9 cellular contexts compared by ENCODE assay signal in genomic region chr6:107704377-107705013, GRCh38.
DNase-seq lines count a peak whose midpoint lies in the region; ATAC-seq, FAIRE-seq and TF ChIP-seq lines count a peak whose summit lies in the region.
"Had no signal": no experiment of that assay in that cellular context is flagged by ENCODE, and none has a peak within 500 bp of the region (broad histone marks: within the 10 kb centered on the region; RNA-seq: fewer than 3 reads in every experiment).

No MANE protein-coding gene starts in this region.

- FAIRE-seq in endothelial cell of umbilical vein (lab: Jason Lieb, UNC): peak; percentile 95

- BruUV-seq in endothelial cell of umbilical vein (replicated peaks; lab: Mats Ljungman, UMichigan): no TSS peak

- H2AFZ ChIP-seq in endothelial cell of umbilical vein (ENCODE audit: low read depth, low read length): no peak overlapping the region

- H3K36me3 ChIP-seq in endothelial cell of umbilical vein (ENCODE audit: control insufficient read depth in 2 of 2, extremely low read depth in 1 of 2, insufficient read depth in 2 of 2, low read length in 2 of 2): no peaks in the 10 kb centered on the region
- peaks cover 4 to 40% (median 6%) of the 10 kb centered on the region in 3 experiments for H3K36me3 ChIP-seq in naive thymus-derived CD4-positive, alpha-beta T cell (ENCODE audit: control insufficient read depth in 2 of 3, insufficient read depth in 3 of 3, low read length in 3 of 3)

- intact Hi-C loops in endothelial cell of umbilical vein (cut with micrococcal nuclease): loop anchor here (1.0 to 10.0 kb wide), 5 partner anchors 29 to 1370 kb away; no protein-coding TSS in a partner anchor
- intact Hi-C loops in naive thymus-derived CD4-positive, alpha-beta T cell (cut with micrococcal nuclease): loop anchor here (1.0 kb wide), 3 partner anchors 12 to 144 kb away; no protein-coding TSS in a partner anchor

- H3K9me1 ChIP-seq in endothelial cell of umbilical vein (replicated peaks; ENCODE audit: control insufficient read depth, extremely low read depth, insufficient read depth, low read length): no peaks in the 10 kb centered on the region

- no peak overlapping the region for H3K27ac ChIP-seq in endothelial cell of umbilical vein (ENCODE audit: insufficient read depth, low read depth, low read length)
- peak overlapping the region; percentile 34 for H3K27ac ChIP-seq in naive thymus-derived CD4-positive, alpha-beta T cell (ENCODE audit: low read depth, low read length)
- H3K27ac ChIP-seq: skin epidermis had no signal

- peaks cover 0 to 2% (median 0%) of the 10 kb centered on the region in 11 donors for H3K9me3 Mint-ChIP-seq in naive thymus-derived CD4-positive, alpha-beta T cell

- peaks cover 0 to 3% (median 0%) of the 10 kb centered on the region in 5 donors for H3K27me3 Mint-ChIP-seq in naive thymus-derived CD4-positive, alpha-beta T cell

- H3K4me2 ChIP-seq in endothelial cell of umbilical vein (ENCODE audit: insufficient read depth, low read length): peak overlapping the region; percentile 21

- H3K9ac ChIP-seq in endothelial cell of umbilical vein (replicated peaks; ENCODE audit: extremely low read depth, insufficient read depth, low read length): no peak overlapping the region

- POLR2A ChIA-PET in endothelial cell of umbilical vein (lab: Charles Lee): no interaction called here
- POLR2A ChIA-PET in naive thymus-derived CD4-positive, alpha-beta T cell (lab: Charles Lee): interaction anchor here (0.7 to 0.8 kb wide), 2 partner anchors 17 to 1079 kb away, joined by 3 to 4 read pairs; no protein-coding TSS in a partner anchor

- peaks cover 10 to 14% of the 10 kb centered on the region in 2 experiments for H3K27me3 ChIP-seq in endothelial cell of umbilical vein (ENCODE audit: control insufficient read depth in 2 of 2, insufficient read depth in 2 of 2, low read length in 2 of 2)
- no peaks in the 10 kb centered on the region for H3K27me3 ChIP-seq in naive thymus-derived CD4-positive, alpha-beta T cell (ENCODE audit: control insufficient read depth in 2 of 2, insufficient read depth in 2 of 2, low read length in 2 of 2)

- no peaks in the 10 kb centered on the region for H3K79me2 ChIP-seq in endothelial cell of umbilical vein (ENCODE audit: control insufficient read depth, insufficient read depth, low read length)

- H3K36me3 Mint-ChIP-seq in naive thymus-derived CD4-positive, alpha-beta T cell: peaks cover 12 to 56% (median 47%) of the 10 kb centered on the region in 5 donors

- no peak overlapping the region for H3K4me3 Mint-ChIP-seq in naive thymus-derived CD4-positive, alpha-beta T cell

- H3K4me1 Mint-ChIP-seq in naive thymus-derived CD4-positive, alpha-beta T cell: peaks cover 11 to 71% (median 46%) of the 10 kb centered on the region in 7 donors

- ATAC-seq in naive thymus-derived CD4-positive, alpha-beta T cell: peak; percentile 44
- no peak for ATAC-seq in HG03460 (IDR thresholded peaks at IDR 0.05; ENCODE audit: unreplicated experiment)
- no peak for ATAC-seq in GM21723 (IDR thresholded peaks at IDR 0.05; ENCODE audit: unreplicated experiment)

- H3K9me3 ChIP-seq in endothelial cell of umbilical vein (replicated peaks; ENCODE audit: control insufficient read depth, insufficient read depth, low read length): no peaks in the 10 kb centered on the region
- no peaks in the 10 kb centered on the region for H3K9me3 ChIP-seq in naive thymus-derived CD4-positive, alpha-beta T cell (ENCODE audit: control insufficient read depth in 2 of 3, low read length in 3 of 3)

- TF ChIP-seq POLR2A in endothelial cell of umbilical vein (IDR thresholded peaks at IDR 0.05; ENCODE audit: low read depth, low read length): no peak

- DNase-seq in CMK (ENCODE audit: low read depth) (peak; percentile 14), GM20000 (ENCODE audit: low spot score) (peak; percentile 49), RKO (ENCODE audit: low spot score) (peak; percentile 15), endothelial cell of umbilical vein (ENCODE audit: low read depth, low spot score) (peak; percentile 58), COLO668 (lab: John Stamatoyannopoulos, UW; ENCODE audit: unreplicated experiment) (no peak)
- DNase-seq in naive thymus-derived CD4-positive, alpha-beta T cell: peak in 3 of 9 donors; percentile 21 to 39 (median 34)

- TF ChIP-seq CTCF in GM20000 (IDR thresholded peaks at IDR 0.05; ENCODE audit: extremely low read depth, missing control alignments): peak; percentile 29
- peak; percentile 60 to 68 for TF ChIP-seq CTCF in endothelial cell of umbilical vein (IDR thresholded peaks at IDR 0.05; ENCODE audit: extremely low read depth in 1 of 2, insufficient read depth in 1 of 2, low read depth in 1 of 2, low read length in 2 of 2)

- H3K27ac Mint-ChIP-seq in naive thymus-derived CD4-positive, alpha-beta T cell: peak overlapping the region in 8 of 9 donors; percentile 52 to 89 (median 74)

- dilution Hi-C loops in endothelial cell of umbilical vein (cut with MboI; ENCODE audit: extremely low pct_ligation_motif_present, low sequenced_read_pairs): no loop called here

- H4K20me1 ChIP-seq in endothelial cell of umbilical vein (replicated peaks; ENCODE audit: control insufficient read depth, extremely low read depth, insufficient read depth, low read length): no peaks in the 10 kb centered on the region

- H3K4me1 ChIP-seq in endothelial cell of umbilical vein (ENCODE audit: control insufficient read depth, extremely low read depth, insufficient read depth, low read length): no peaks in the 10 kb centered on the region
- peaks cover 0 to 11% of the 10 kb centered on the region in 2 donors for H3K4me1 ChIP-seq in naive thymus-derived CD4-positive, alpha-beta T cell (ENCODE audit: control insufficient read depth in 2 of 2, insufficient read depth in 2 of 2, low read length in 2 of 2)

- CTCF ChIA-PET in endothelial cell of umbilical vein (lab: Charles Lee): interaction anchor here (0.6 to 2.2 kb wide), 8 partner anchors 14 to 526 kb away, joined by 3 to 10 read pairs (median 5); no protein-coding TSS in a partner anchor
- CTCF ChIA-PET in naive thymus-derived CD4-positive, alpha-beta T cell (lab: Charles Lee): interaction anchor here (0.7 to 2.0 kb wide), 15 partner anchors 8 to 1060 kb away, joined by 3 to 9 read pairs (median 4); no protein-coding TSS in a partner anchor

- H3K4me3 ChIP-seq in endothelial cell of umbilical vein (replicated peaks in 1 of 3; ENCODE audit: insufficient read depth in 1 of 3, low read depth in 1 of 3, low read length in 3 of 3): no peak overlapping the region
- no peak overlapping the region for H3K4me3 ChIP-seq in naive thymus-derived CD4-positive, alpha-beta T cell (ENCODE audit: low read length)
- H3K4me3 ChIP-seq: skin epidermis had no signal

TF ChIP-seq in endothelial cell of umbilical vein, 7 proteins besides CTCF, POLR2A, EP300 and RAD21:
- TF ChIP-seq MYC (IDR thresholded peaks at IDR 0.05; ENCODE audit: low read depth, low read length): no peak
- TF ChIP-seq EZH2 (IDR thresholded peaks at IDR 0.05; ENCODE audit: borderline replicate concordance, low read depth, low read length, severe bottlenecking): no peak
- no peak for TF ChIP-seq GATA2 (IDR thresholded peaks at IDR 0.05; ENCODE audit: insufficient read depth, insufficient read length, low read depth, low read length)
- no peak for TF ChIP-seq FOS (IDR thresholded peaks at IDR 0.05; ENCODE audit: borderline replicate concordance, insufficient read depth, low read length)
- no peak for TF ChIP-seq POLR2AphosphoS5 (IDR thresholded peaks at IDR 0.05; ENCODE audit: insufficient read depth, low read depth, low read length)
